ENCODE assay signal across 11 cellular contexts in the genomic region with DNA sequence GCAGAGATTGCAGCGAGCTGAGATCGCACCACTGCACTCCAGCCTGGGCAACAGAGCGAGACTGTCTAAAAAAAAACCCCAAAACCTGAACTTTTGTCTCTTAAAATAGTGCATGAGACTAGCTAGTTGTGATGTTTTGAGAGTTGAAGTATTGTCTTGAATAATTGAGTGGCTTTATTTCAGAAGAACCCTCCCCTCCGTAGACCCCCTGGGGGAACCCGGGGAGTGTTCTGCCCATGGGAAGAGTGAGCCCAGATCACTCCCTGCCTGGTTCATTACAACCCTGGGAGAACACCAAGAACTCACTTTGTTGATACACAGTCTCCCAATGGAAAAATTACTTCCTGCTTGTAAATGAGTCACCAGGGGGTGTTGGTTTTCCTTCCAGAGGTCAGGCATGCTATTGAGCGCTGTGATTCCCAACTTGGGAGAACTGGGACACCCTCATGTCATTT.
DNase-seq lines count a peak whose midpoint lies in the region; ATAC-seq and TF ChIP-seq lines count a peak whose summit lies in the region.
"Had no signal": no experiment of that assay in that cellular context is flagged by ENCODE, and none has a peak within 500 bp of the region (broad histone marks: within the 10 kb centered on the region; RNA-seq: fewer than 3 reads in every experiment).

No MANE protein-coding gene starts in this region.

- intact Hi-C loops in left colon (cut with DNase I, micrococcal nuclease): no loop called here
- intact Hi-C loops in esophagus squamous epithelium (cut with DNase I): no loop called here

- no peak overlapping the region for H3K4me3 ChIP-seq in esophagus squamous epithelium
- H3K4me3 ChIP-seq: colonic mucosa, thoracic aorta had no signal

- no peak for TF ChIP-seq CTCF in esophagus squamous epithelium (IDR thresholded peaks at IDR 0.05)

- no peak overlapping the region for H3K27ac ChIP-seq in esophagus squamous epithelium
- H3K27ac ChIP-seq: colonic mucosa, thoracic aorta had no signal

- no peaks in the 10 kb centered on the region for H3K27me3 ChIP-seq in esophagus squamous epithelium
- H3K27me3 ChIP-seq: colonic mucosa had no signal

- ATAC-seq in left colon: peak; percentile 85
- ATAC-seq in HG03342 (IDR thresholded peaks at IDR 0.05; ENCODE audit: unreplicated experiment): no peak

- 57 to 80% methylated on average over 4 to 6 of the region's 6 CpGs for WGBS in esophagus squamous epithelium, 2 donors

- TF ChIP-seq POLR2A in esophagus squamous epithelium (IDR thresholded peaks at IDR 0.05): no peak

- no peaks in the 10 kb centered on the region for H3K9me3 ChIP-seq in esophagus squamous epithelium
- H3K9me3 ChIP-seq: colonic mucosa, thoracic aorta had no signal

- no peaks in the 10 kb centered on the region for H3K4me1 ChIP-seq in esophagus squamous epithelium
- H3K4me1 ChIP-seq: colonic mucosa had no signal

- in situ Hi-C loops in SK-MEL-5 (cut with HindIII; ENCODE audit: low pct_unique_long_range_greater_than_20kb, low sequenced_read_pairs): no loop called here

- no peaks in the 10 kb centered on the region for H3K36me3 ChIP-seq in esophagus squamous epithelium
- H3K36me3 ChIP-seq: colonic mucosa, thoracic aorta had no signal

- DNase-seq in Daoy (ENCODE audit: low read depth) (peak; percentile 74), H4 (ENCODE audit: low spot score) (peak; percentile 80), SK-MEL-5 (ENCODE audit: low read depth, low spot score) (peak; percentile 9), left colon (peak in 1 of 2 donors; percentile 36), SHP77 treated with DMSO at 0.1 percent for 48 hours (lab: John Stamatoyannopoulos, UW) (no peak), NCI-H1436 (lab: John Stamatoyannopoulos, UW) (no peak), esophagus squamous epithelium (lab: John Stamatoyannopoulos, UW) (no peak)
- DNase-seq: CD4-positive, alpha-beta memory T cell; colonic mucosa had no signal

Comparison
In these comparisons a context has a peak if more than half of its experiments do, and no peak if none do; other contexts are left out.
1. DNase-seq: peak in Daoy (single experiment), H4 (single experiment) and SK-MEL-5 (single experiment); none in SHP77 treated with DMSO at 0.1 percent for 48 hours (single experiment), NCI-H1436 (single experiment) and esophagus squamous epithelium (single experiment).